ENCODE assay signal across 2 cellular contexts in genomic region chr14:89399157-89399556, GRCh38.
TF ChIP-seq lines count a peak whose summit lies in the region.

No MANE protein-coding gene starts in this region.

TF ChIP-seq in IMR-90, 13 proteins besides CTCF, POLR2A, EP300 and RAD21:
- TF ChIP-seq BHLHE40 (IDR thresholded peaks at IDR 0.05; ENCODE audit: low read depth, low read length) (no peak), FOS (IDR thresholded peaks at IDR 0.05; ENCODE audit: low read depth, low read length) (no peak), SMC3 (IDR thresholded peaks at IDR 0.05; ENCODE audit: low read depth, low read length) (no peak), CHD1 (IDR thresholded peaks at IDR 0.05; ENCODE audit: low read depth, low read length) (no peak), RFX5 (IDR thresholded peaks at IDR 0.05; ENCODE audit: low read depth, low read length) (no peak), USF2 (IDR thresholded peaks at IDR 0.05; ENCODE audit: low read depth, low read length) (no peak), CEBPB (IDR thresholded peaks at IDR 0.05; ENCODE audit: low read depth, low read length) (no peak), NFE2L2 (IDR thresholded peaks at IDR 0.05; ENCODE audit: low read depth, low read length) (no peak), RCOR1 (IDR thresholded peaks at IDR 0.05; ENCODE audit: insufficient replicate concordance, low read length) (no peak), ELK1 (IDR thresholded peaks at IDR 0.05; ENCODE audit: borderline replicate concordance, low read depth, low read length) (no peak), MXI1 (IDR thresholded peaks at IDR 0.05; ENCODE audit: borderline replicate concordance, low read depth, low read length) (no peak), MAFK (IDR thresholded peaks at IDR 0.05; ENCODE audit: low read depth, low read length) (no peak), MAZ (IDR thresholded peaks at IDR 0.05; ENCODE audit: borderline replicate concordance, low read depth, low read length) (no peak)

TF ChIP-seq in HepG2, 621 proteins besides CTCF, POLR2A, EP300 and RAD21:
- TF ChIP-seq ZBTB42 (CRISPR knock-in tag; IDR thresholded peaks at IDR 0.05) (no peak), CBX2 (IDR thresholded peaks at IDR 0.05; ENCODE audit: low read depth, low read length) (no peak), CBX2 (CRISPR knock-in tag; IDR thresholded peaks at IDR 0.05; ENCODE audit: low read depth) (no peak), SKIL (CRISPR knock-in tag; IDR thresholded peaks at IDR 0.05; ENCODE audit: borderline replicate concordance) (no peak), DR1 (CRISPR knock-in tag; IDR thresholded peaks at IDR 0.05) (no peak), NCOA5 (CRISPR knock-in tag; IDR thresholded peaks at IDR 0.05) (no peak), SPEN (CRISPR knock-in tag; IDR thresholded peaks at IDR 0.05; ENCODE audit: low read depth) (no peak), ZNF556 (CRISPR knock-in tag; IDR thresholded peaks at IDR 0.05; ENCODE audit: borderline replicate concordance) (no peak), ZC3H4 (CRISPR knock-in tag; IDR thresholded peaks at IDR 0.05; ENCODE audit: borderline replicate concordance) (no peak), ZNF563 (CRISPR knock-in tag; IDR thresholded peaks at IDR 0.05) (no peak), ZSCAN5A (CRISPR knock-in tag; IDR thresholded peaks at IDR 0.05; ENCODE audit: borderline replicate concordance) (no peak), IKZF1 (IDR thresholded peaks at IDR 0.05) (no peak), THAP8 (CRISPR knock-in tag; IDR thresholded peaks at IDR 0.05; ENCODE audit: borderline replicate concordance) (no peak)
